1 cellular context compared by ENCODE assay signal in the genomic region with DNA sequence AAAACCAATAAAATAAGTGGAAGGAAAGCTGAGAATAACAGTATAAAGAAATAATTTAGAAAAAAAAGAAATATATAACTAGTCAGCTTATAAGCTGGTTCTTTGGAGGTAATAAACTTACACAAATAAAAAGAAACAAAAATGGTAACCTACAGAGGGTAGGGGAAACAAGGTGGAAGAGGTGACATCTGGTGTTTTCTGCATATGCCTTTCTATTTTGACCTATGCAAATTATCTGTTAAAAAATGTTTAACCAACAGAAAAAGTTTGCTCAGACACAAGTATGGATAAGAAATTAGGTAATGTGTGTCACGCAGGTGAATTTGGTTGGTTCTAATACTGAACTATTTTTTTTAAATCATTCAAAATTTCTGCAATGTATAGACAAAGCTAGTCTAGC.
TF ChIP-seq lines count a peak whose summit lies in the region.

No MANE protein-coding gene starts in this region.

TF ChIP-seq in WTC11, 78 proteins besides CTCF, POLR2A, EP300 and RAD21 (continued from another document):
- TF ChIP-seq, protein P1, sequence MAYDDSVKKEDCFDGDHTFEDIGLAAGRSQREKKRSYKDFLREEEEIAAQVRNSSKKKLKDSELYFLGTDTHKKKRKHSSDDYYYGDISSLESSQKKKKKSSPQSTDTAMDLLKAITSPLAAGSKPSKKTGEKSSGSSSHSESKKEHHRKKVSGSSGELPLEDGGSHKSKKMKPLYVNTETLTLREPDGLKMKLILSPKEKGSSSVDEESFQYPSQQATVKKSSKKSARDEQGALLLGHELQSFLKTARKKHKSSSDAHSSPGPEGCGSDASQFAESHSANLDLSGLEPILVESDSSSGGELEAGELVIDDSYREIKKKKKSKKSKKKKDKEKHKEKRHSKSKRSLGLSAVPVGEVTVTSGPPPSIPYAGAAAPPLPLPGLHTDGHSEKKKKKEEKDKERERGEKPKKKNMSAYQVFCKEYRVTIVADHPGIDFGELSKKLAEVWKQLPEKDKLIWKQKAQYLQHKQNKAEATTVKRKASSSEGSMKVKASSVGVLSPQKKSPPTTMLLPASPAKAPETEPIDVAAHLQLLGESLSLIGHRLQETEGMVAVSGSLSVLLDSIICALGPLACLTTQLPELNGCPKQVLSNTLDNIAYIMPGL (CRISPR knock-in tag; IDR thresholded peaks at IDR 0.05): no peak
